ENCODE assay signal across 8 cellular contexts in the genomic region with DNA sequence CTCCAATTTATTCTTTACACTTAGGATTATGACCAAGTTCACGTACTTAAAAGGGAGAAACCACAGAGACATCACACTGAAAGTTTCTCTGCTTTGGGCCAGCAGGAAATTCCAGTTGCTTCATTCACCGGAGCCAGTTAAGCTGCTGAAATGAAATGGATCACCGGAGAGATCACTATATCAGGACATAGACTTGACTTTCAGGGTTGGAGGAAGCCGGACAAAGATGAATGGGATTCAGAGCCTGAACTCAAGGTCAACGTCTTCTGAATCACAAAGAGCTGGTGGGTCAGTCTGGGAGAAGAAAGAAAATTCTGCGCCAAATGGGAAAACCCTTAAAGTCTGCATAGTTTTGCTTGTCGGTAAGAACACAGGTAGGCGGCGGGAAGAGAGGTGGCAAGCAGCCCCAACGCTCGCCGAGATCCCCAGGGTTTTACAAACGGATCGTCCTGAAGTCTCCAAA.
DNase-seq lines count a peak whose midpoint lies in the region; ATAC-seq and TF ChIP-seq lines count a peak whose summit lies in the region.

No MANE protein-coding gene starts in this region.

- peaks cover 4% of the 10 kb centered on the region for H3K79me1 ChIP-seq in mesendoderm (ENCODE audit: low read length)

- TF ChIP-seq CTCF in coronary artery (IDR thresholded peaks at IDR 0.05): no peak

- no peak overlapping the region for H4K5ac ChIP-seq in mesendoderm (ENCODE audit: low read length)

- H3K4me2 ChIP-seq in mesendoderm (ENCODE audit: low read length): peak overlapping the region; percentile 88

- no CpG with 5 or more reads among the region's 14 CpGs for WGBS in mesendoderm (ENCODE audit: extremely low coverage, insufficient coverage, low lambda C conversion rate)

- no peak overlapping the region for H2AK5ac ChIP-seq in mesendoderm (ENCODE audit: low read length)

- H3K56ac ChIP-seq in mesendoderm (ENCODE audit: low read length): peak overlapping the region; percentile 85

- H2BK15ac ChIP-seq in mesendoderm (replicated peaks; ENCODE audit: low read depth): no peak overlapping the region

- no peak overlapping the region for H2BK120ac ChIP-seq in mesendoderm (ENCODE audit: low read depth, low read length)

- H2BK5ac ChIP-seq in mesendoderm (ENCODE audit: low read length): no peak overlapping the region

- H3K4me3 ChIP-seq in coronary artery: peak overlapping the region; percentile 95
- H3K4me3 ChIP-seq in mesendoderm (ENCODE audit: low read length): peak overlapping the region; percentile 88

- no peak overlapping the region for H3K4ac ChIP-seq in mesendoderm (ENCODE audit: low read depth, low read length)

- peak overlapping the region in 1 of 2 donors; percentile 72 for H3K27ac ChIP-seq in coronary artery
- H3K27ac ChIP-seq in mesendoderm (ENCODE audit: low read depth, low read length): no peak overlapping the region

- peak; percentile 45 for DNase-seq in NCI-H2171 treated with DMSO at 0.1 percent for 48 hours (lab: John Stamatoyannopoulos, UW)
- DNase-seq in NCI-H2171 (lab: John Stamatoyannopoulos, UW): no peak
- peak; percentile 31 for DNase-seq in NCI-H345 treated with DMSO at 0.1 percent for 48 hours (lab: John Stamatoyannopoulos, UW; ENCODE audit: unreplicated experiment)
- DNase-seq in coronary artery (ENCODE audit: low spot score): no peak
- peak; percentile 61 for DNase-seq in mesendoderm

- H3K18ac ChIP-seq in mesendoderm (ENCODE audit: low read length): no peak overlapping the region

- no peaks in the 10 kb centered on the region for H3K27me3 ChIP-seq in mesendoderm (ENCODE audit: insufficient read depth, low read length, poor library complexity)

- ATAC-seq in GM21423 (IDR thresholded peaks at IDR 0.05; ENCODE audit: unreplicated experiment) (no peak), GM21515 (IDR thresholded peaks at IDR 0.05; ENCODE audit: unreplicated experiment) (no peak), HG03442 (IDR thresholded peaks at IDR 0.05; ENCODE audit: unreplicated experiment) (no peak)

- H3K79me2 ChIP-seq in mesendoderm (ENCODE audit: control insufficient read depth, insufficient read depth, low read length): peaks cover 26% of the 10 kb centered on the region

- H3K36me3 ChIP-seq in mesendoderm (ENCODE audit: control insufficient read depth, insufficient read depth, low read length): no peaks in the 10 kb centered on the region

- no peak overlapping the region for H3K23ac ChIP-seq in mesendoderm (ENCODE audit: low read length)

- no peak overlapping the region for H4K8ac ChIP-seq in mesendoderm (ENCODE audit: low read depth, low read length)

- peak overlapping the region; percentile 73 for H3K9ac ChIP-seq in mesendoderm (ENCODE audit: low read length)

- H3K4me1 ChIP-seq in mesendoderm (ENCODE audit: control insufficient read depth, low read depth, low read length): no peaks in the 10 kb centered on the region

Comparison
In these comparisons a context has a peak if more than half of its experiments do, and no peak if none do; other contexts are left out.
1. DNase-seq: peak in NCI-H2171 treated with DMSO at 0.1 percent for 48 hours (single experiment), NCI-H345 treated with DMSO at 0.1 percent for 48 hours (single experiment) and mesendoderm (single experiment); none in NCI-H2171 (single experiment) and coronary artery (single experiment).